ENCODE assay signal across 2 cellular contexts in genomic region chr3:180977498-180977897, GRCh38.
TF ChIP-seq lines count a peak whose summit lies in the region.

No MANE protein-coding gene starts in this region.

TF ChIP-seq in HepG2, 621 proteins besides CTCF, POLR2A, EP300 and RAD21:
- TF ChIP-seq PAF1 (CRISPR knock-in tag; IDR thresholded peaks at IDR 0.05), result 0 out of 2 replicates have a peak, but pooled peaks have one; percentile 54
- no peak for TF ChIP-seq CREB1 (IDR thresholded peaks at IDR 0.05)
- TF ChIP-seq CREB1 (CRISPR knock-in tag; IDR thresholded peaks at IDR 0.05), result no peak

TF ChIP-seq in K562, 482 proteins besides CTCF, POLR2A, EP300 and RAD21:
- TF ChIP-seq U2AF2 (optimal IDR thresholded peaks at IDR 0.05; ENCODE audit: low read depth, low read length), result no peak
- TF ChIP-seq DACH1 (IDR thresholded peaks at IDR 0.05; ENCODE audit: partially characterized antibody), result no peak
- no peak for TF ChIP-seq HCFC1 (IDR thresholded peaks at IDR 0.05; ENCODE audit: low read depth, low read length)
- no peak for TF ChIP-seq MITF (IDR thresholded peaks at IDR 0.05)
- no peak for TF ChIP-seq ZNF408 (CRISPR knock-in tag; IDR thresholded peaks at IDR 0.05; ENCODE audit: low read depth)
- TF ChIP-seq POLR2B (IDR thresholded peaks at IDR 0.05; ENCODE audit: low read depth, partially characterized antibody), result peak; percentile 18
